21 cellular contexts compared by ENCODE assay signal in the genomic region with DNA sequence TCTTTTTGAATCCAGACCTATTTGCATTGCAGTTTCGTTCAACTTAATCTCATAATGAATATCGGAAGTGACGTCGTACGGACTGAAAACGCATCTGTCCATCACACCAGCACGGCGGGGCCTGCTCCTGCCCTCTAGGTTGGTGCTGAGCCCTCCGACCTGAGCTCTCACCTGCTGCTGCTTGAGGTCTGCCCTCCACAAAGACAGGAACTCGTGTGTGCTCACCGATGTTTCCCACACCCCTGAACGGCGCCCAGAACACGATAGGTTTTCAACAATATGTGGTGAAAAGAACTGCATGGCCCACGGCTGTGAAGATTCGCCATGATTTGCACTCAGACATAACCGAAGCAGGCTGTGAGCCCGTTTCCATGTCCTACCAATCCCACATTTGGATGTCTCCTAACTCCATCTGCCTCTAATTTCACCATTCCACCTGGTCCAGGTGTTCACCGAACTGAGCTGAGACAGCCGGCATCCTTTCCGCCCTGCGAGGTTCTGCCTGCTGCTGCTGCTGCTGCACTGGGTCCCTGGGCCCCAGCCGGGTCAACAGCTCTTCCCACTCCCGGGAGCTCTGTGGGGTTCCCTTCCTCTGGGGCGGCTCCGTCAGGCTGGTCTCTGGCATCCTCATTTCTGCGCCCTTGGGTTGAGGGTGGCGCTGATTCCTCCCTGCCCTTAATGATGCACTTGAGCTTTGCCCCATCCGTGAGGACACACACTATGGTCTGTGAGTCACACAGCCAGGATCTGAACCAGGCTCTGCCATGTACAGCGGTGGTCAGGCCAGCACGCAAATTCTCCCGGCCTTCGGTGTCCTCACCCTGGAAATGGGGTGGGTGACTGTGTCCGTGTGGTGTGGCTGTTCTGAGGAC. TPM values are rescaled to one million over a fixed set of nuclear protein-coding genes. Genes with fewer than 3 reads are reported as not detected.
"Had no signal": no experiment of that assay in that cellular context is flagged by ENCODE, and none has a peak within 500 bp of the region (broad histone marks: within the 10 kb centered on the region; RNA-seq: fewer than 3 reads in every experiment).

No MANE protein-coding gene starts in this region.

- H3K4me3 ChIP-seq: adrenal gland, cardiac muscle cell, left ventricle myocardium inferior, psoas muscle, sigmoid colon, SK-N-MC, thyroid gland had no signal

- ATAC-seq: activated CD4-positive, alpha-beta T cell treated with anti-CD3 and anti-CD28 coated beads for 36 hours; naive thymus-derived CD8-positive, alpha-beta T cell; psoas muscle; stimulated activated memory B cell treated with anti-CD40 and anti-IgM and Interleukin-4, amounts not matched to agents 10 μg/mL and 1 μg/mL and 100 μg/mL, for 72 hours had no signal

- H3K4me1 ChIP-seq: adrenal gland, left ventricle myocardium inferior, psoas muscle, sigmoid colon, thyroid gland had no signal

- FAIRE-seq: colon, islet of Langerhans had no signal

- H3K9me3 ChIP-seq: adrenal gland, psoas muscle, sigmoid colon, thyroid gland had no signal

- H3K27ac ChIP-seq: adrenal gland, cardiac muscle cell, left ventricle myocardium inferior, psoas muscle, sigmoid colon, SK-N-MC, thyroid gland, VCaP had no signal

- H3K36me3 ChIP-seq: adrenal gland, cardiac muscle cell, thyroid gland had no signal

- DNase-seq: activated CD4-positive, alpha-beta memory T cell treated with anti-CD3 and anti-CD28 coated beads, Interleukin-2, amount 10 ng/mL, durations not matched to agents 7 days and 5 days; activated CD4-positive, alpha-beta T cell treated with anti-CD3 and anti-CD28 coated beads for 36 hours; activated naive CD4-positive, alpha-beta T cell treated with anti-CD3 and anti-CD28 coated beads, Interleukin-2, amount 50 U/mL, for 16 hours; activated T-cell treated with anti-CD3 and anti-CD28 coated beads, Interleukin-2, amount 50 U/mL, for 24 hours; left ventricle myocardium inferior; mesenchymal stem cell; naive thymus-derived CD8-positive, alpha-beta T cell; occipital lobe; sigmoid colon; stimulated activated CD4-positive, alpha-beta T cell treated with anti-CD3 and anti-CD28 coated beads, Interleukin-12 subunit alpha, Interleukin-12 subunit beta, amount 100 ng/mL, for 4 hours; stimulated activated CD4-positive, alpha-beta T cell treated with anti-CD3 and anti-CD28 coated beads, Interleukin-2, amount 100 ng/mL, for 24 hours; T-helper 1 cell; thyroid gland had no signal

- H3K27me3 ChIP-seq: adrenal gland, cardiac muscle cell, sigmoid colon, thyroid gland had no signal

RNA-seq across cellular contexts. Expression of gene GRTP1, which starts 20.9 kb away (rescaled TPM):
- total RNA-seq: naive thymus-derived CD8-positive, alpha-beta T cell had no signal
- polyA plus RNA-seq: naive thymus-derived CD8-positive, alpha-beta T cell had no signal
